In genomic region chr1:35524106-35524505, GRCh38 we compare ENCODE assay signal across 15 cellular contexts. TPM values are rescaled to one million over a fixed set of nuclear protein-coding genes. Genes with fewer than 3 reads are reported as not detected.
DNase-seq lines count a peak whose midpoint lies in the region; FAIRE-seq and TF ChIP-seq lines count a peak whose summit lies in the region.
"Had no signal": no experiment of that assay in that cellular context is flagged by ENCODE, and none has a peak within 500 bp of the region (broad histone marks: within the 10 kb centered on the region; RNA-seq: fewer than 3 reads in every experiment).

No MANE protein-coding gene starts in this region.

- peaks cover 36% of the 10 kb centered on the region for H3K9me3 Mint-ChIP-seq in progenitor cell of endocrine pancreas (ENCODE audit: low read depth)
- peaks cover 38% of the 10 kb centered on the region for H3K9me3 Mint-ChIP-seq in activated CD4-positive, alpha-beta memory T cell treated with anti-CD3 and anti-CD28 coated beads, Interleukin-2, amount 10 ng/mL, durations not matched to agents 7 days and 5 days

- H3K4me3 Mint-ChIP-seq in progenitor cell of endocrine pancreas (ENCODE audit: low read depth) = no peak overlapping the region
- no peak overlapping the region for H3K4me3 Mint-ChIP-seq in activated CD4-positive, alpha-beta memory T cell treated with anti-CD3 and anti-CD28 coated beads, Interleukin-2, amount 10 ng/mL, durations not matched to agents 7 days and 5 days
- H3K4me3 Mint-ChIP-seq: CD4-positive, alpha-beta memory T cell had no signal

- no peak for TF ChIP-seq POLR2A in GM12891 (IDR thresholded peaks at IDR 0.05; ENCODE audit: low read depth, low read length)

- H3K27ac Mint-ChIP-seq in progenitor cell of endocrine pancreas = peak overlapping the region; percentile 69
- no peak overlapping the region for H3K27ac Mint-ChIP-seq in activated CD4-positive, alpha-beta memory T cell treated with anti-CD3 and anti-CD28 coated beads, Interleukin-2, amount 10 ng/mL, durations not matched to agents 7 days and 5 days

- POLR2A ChIA-PET in activated CD4-positive, alpha-beta memory T cell treated with anti-CD3 and anti-CD28 coated beads, Interleukin-2, amount 10 ng/mL, durations not matched to agents 7 days and 5 days (lab: Charles Lee) = no interaction called here

- H3K36me3 Mint-ChIP-seq in progenitor cell of endocrine pancreas (ENCODE audit: insufficient read depth) = peaks cover 35% of the 10 kb centered on the region
- peaks cover 41% of the 10 kb centered on the region for H3K36me3 Mint-ChIP-seq in activated CD4-positive, alpha-beta memory T cell treated with anti-CD3 and anti-CD28 coated beads, Interleukin-2, amount 10 ng/mL, durations not matched to agents 7 days and 5 days (ENCODE audit: low read depth)

- TF ChIP-seq RAD21 in Ishikawa (IDR thresholded peaks at IDR 0.05; ENCODE audit: low read depth) = no peak

- FAIRE-seq in GM12891 (lab: Jason Lieb, UNC) = no peak
- FAIRE-seq: GM12878 had no signal

- peak; percentile 45; the same call in 1 of the 2 replicates for TF ChIP-seq EP300 in Ishikawa (IDR thresholded peaks at IDR 0.05; ENCODE audit: borderline replicate concordance)

- DNase-seq in DMS79 treated with DMSO at 0.1 percent for 48 hours (lab: John Stamatoyannopoulos, UW) = peak; percentile 14
- peak; percentile 57 for DNase-seq in epithelial cell of esophagus (ENCODE audit: low read depth)
- no peak for DNase-seq in progenitor cell of endocrine pancreas (ENCODE audit: low spot score, unreplicated experiment)
- DNase-seq in UCSD-AML1 (lab: John Stamatoyannopoulos, UW; ENCODE audit: unreplicated experiment) = no peak
- no peak for DNase-seq in activated CD4-positive, alpha-beta memory T cell treated with anti-CD3 and anti-CD28 coated beads, Interleukin-2, amount 10 ng/mL, durations not matched to agents 7 days and 5 days
- DNase-seq in GM12891 (ENCODE audit: insufficient read length, low spot score) = no peak
- DNase-seq: BE2C; CD4-positive, alpha-beta memory T cell; NCI-H1436; NCI-H2029 treated with DMSO at 0.1 percent for 48 hours; NCI-H2227 treated with DMSO at 0.1 percent for 48 hours; NCI-H526 treated with DMSO at 0.1 percent for 48 hours; Right ventricle myocardium superior had no signal

- TF ChIP-seq CTCF in epithelial cell of esophagus (IDR thresholded peaks at IDR 0.05; ENCODE audit: insufficient read depth, low read depth, low read length, missing control alignments) (no peak), progenitor cell of endocrine pancreas (IDR thresholded peaks at IDR 0.05; ENCODE audit: unreplicated experiment) (no peak)

- H3K27me3 Mint-ChIP-seq in progenitor cell of endocrine pancreas = no peaks in the 10 kb centered on the region
- no peaks in the 10 kb centered on the region for H3K27me3 Mint-ChIP-seq in activated CD4-positive, alpha-beta memory T cell treated with anti-CD3 and anti-CD28 coated beads, Interleukin-2, amount 10 ng/mL, durations not matched to agents 7 days and 5 days
- H3K27me3 Mint-ChIP-seq: CD4-positive, alpha-beta memory T cell had no signal

- peaks cover 25% of the 10 kb centered on the region for H3K4me1 Mint-ChIP-seq in progenitor cell of endocrine pancreas (ENCODE audit: low read depth)
- H3K4me1 Mint-ChIP-seq in activated CD4-positive, alpha-beta memory T cell treated with anti-CD3 and anti-CD28 coated beads, Interleukin-2, amount 10 ng/mL, durations not matched to agents 7 days and 5 days = no peaks in the 10 kb centered on the region

- no peak overlapping the region for H3K4me3 ChIP-seq in epithelial cell of esophagus (ENCODE audit: low read length)
- H3K4me3 ChIP-seq: GM12878 had no signal

- CTCF ChIA-PET in activated CD4-positive, alpha-beta memory T cell treated with anti-CD3 and anti-CD28 coated beads, Interleukin-2, amount 10 ng/mL, durations not matched to agents 7 days and 5 days (lab: Charles Lee) = interaction anchor here (1.2 kb wide), 1 partner anchor 41 kb away, joined by 4 read pairs; no protein-coding TSS in a partner anchor

TF ChIP-seq in Ishikawa, 13 proteins besides CTCF, POLR2A, EP300 and RAD21:
- peak; percentile 53; the same call in 1 of the 2 replicates for TF ChIP-seq FOXM1 (IDR thresholded peaks at IDR 0.05; ENCODE audit: borderline replicate concordance, low read depth)
- no peak for TF ChIP-seq CEBPB (IDR thresholded peaks at IDR 0.05)
- TF ChIP-seq MAX (IDR thresholded peaks at IDR 0.05) = no peak
- peak; percentile 50 for TF ChIP-seq TEAD4 (IDR thresholded peaks at IDR 0.05)
- TF ChIP-seq NFIC (IDR thresholded peaks at IDR 0.05) = peak; percentile 13; the same call in 1 of the 2 replicates
- TF ChIP-seq USF1 (IDR thresholded peaks at IDR 0.05) = peak; percentile 41
TF ChIP-seq in Ishikawa: peak in this region for 4.

TF ChIP-seq in GM12891, 5 proteins besides CTCF, POLR2A, EP300 and RAD21:
- TF ChIP-seq POLR2AphosphoS5 (IDR thresholded peaks at IDR 0.05; ENCODE audit: low read depth, low read length) (no peak), POU2F2 (IDR thresholded peaks at IDR 0.05; ENCODE audit: low read depth, low read length) (no peak), TAF1 (IDR thresholded peaks at IDR 0.05; ENCODE audit: low read depth, low read length) (no peak), SPI1 (IDR thresholded peaks at IDR 0.05; ENCODE audit: low read depth, low read length) (no peak), PAX5 (IDR thresholded peaks at IDR 0.05; ENCODE audit: insufficient read depth, low read length, severe bottlenecking) (no peak)

RNA-seq across cellular contexts. Expression of gene KIAA0319L, which starts 33.1 kb away (rescaled TPM):
- 70.0 and 70.5 TPM in 2 replicates for total RNA-seq in progenitor cell of endocrine pancreas
- 10 to 100 TPM; 48.4 to 53.2 TPM for total RNA-seq in activated CD4-positive, alpha-beta memory T cell treated with anti-CD3 and anti-CD28 coated beads, Interleukin-2, amount 10 ng/mL, durations not matched to agents 7 days and 5 days
- polyA plus RNA-seq in GM12891 (2012; ENCODE audit: low read depth, missing spikeins) = 18.1 TPM

RNA-seq across cellular contexts. Expression of gene NCDN, which starts 33.5 kb away (rescaled TPM):
- 25.2 and 25.3 TPM in 2 replicates for total RNA-seq in progenitor cell of endocrine pancreas
- 10 to 100 TPM; 25.6 to 27.8 TPM for total RNA-seq in activated CD4-positive, alpha-beta memory T cell treated with anti-CD3 and anti-CD28 coated beads, Interleukin-2, amount 10 ng/mL, durations not matched to agents 7 days and 5 days
- polyA plus RNA-seq in GM12891 (2012; ENCODE audit: low read depth, missing spikeins) = 13.2 TPM

RNA-seq across cellular contexts. Expression of gene TFAP2E, which starts 49.0 kb away (rescaled TPM):
- 0.55 and 0.84 TPM in 2 replicates for total RNA-seq in progenitor cell of endocrine pancreas
- total RNA-seq in activated CD4-positive, alpha-beta memory T cell treated with anti-CD3 and anti-CD28 coated beads, Interleukin-2, amount 10 ng/mL, durations not matched to agents 7 days and 5 days = under 1 TPM; 0.65 to 0.85 TPM
- 0.21 TPM for polyA plus RNA-seq in GM12891 (2012; ENCODE audit: low read depth, missing spikeins)

Comparison
In these comparisons a context has a peak if more than half of its experiments do, and no peak if none do; other contexts are left out.
1. DNase-seq: peak in DMS79 treated with DMSO at 0.1 percent for 48 hours (single experiment) and epithelial cell of esophagus (single experiment); none in progenitor cell of endocrine pancreas (single experiment), UCSD-AML1 (single experiment), activated CD4-positive, alpha-beta memory T cell treated with anti-CD3 and anti-CD28 coated beads, Interleukin-2, amount 10 ng/mL, durations not matched to agents 7 days and 5 days (single experiment) and GM12891 (single experiment).